9 cellular contexts compared by ENCODE assay signal in genomic region chr13:41696163-41697003, GRCh38.
A peak's percentile ranks its signal among the peaks of the same experiment; 100 is the strongest.
DNase-seq lines count a peak whose midpoint lies in the region; ATAC-seq and TF ChIP-seq lines count a peak whose summit lies in the region.
"Had no signal": no experiment of that assay in that cellular context is flagged by ENCODE, and none has a peak within 500 bp of the region (broad histone marks: within the 10 kb centered on the region; RNA-seq: fewer than 3 reads in every experiment).

No MANE protein-coding gene starts in this region.

- H3K9me3 ChIP-seq in body of pancreas = no peaks in the 10 kb centered on the region

- TF ChIP-seq POLR2A in body of pancreas (IDR thresholded peaks at IDR 0.05) = no peak

- H3K4me1 ChIP-seq in body of pancreas = peaks cover 49% of the 10 kb centered on the region

- no peak overlapping the region for H3K4me3 ChIP-seq in body of pancreas

- H3K27ac ChIP-seq in body of pancreas = peak overlapping the region; percentile 3 to 60 (median 47)

- ATAC-seq in body of pancreas = peak; percentile 52
- ATAC-seq in left lobe of liver = peak; percentile 31
- no peak for ATAC-seq in GM21447 (IDR thresholded peaks at IDR 0.05; ENCODE audit: unreplicated experiment)

- no peak for TF ChIP-seq CTCF in body of pancreas (IDR thresholded peaks at IDR 0.05)
- no peak for TF ChIP-seq CTCF in GM13977 (IDR thresholded peaks at IDR 0.05; ENCODE audit: extremely low read depth, insufficient read depth, missing control alignments)

- in situ Hi-C loops in GM13977 (cut with MboI; ENCODE audit: low pct_unique_long_range_greater_than_20kb, low sequenced_read_pairs, unreplicated experiment) = no loop called here

- no peaks in the 10 kb centered on the region for H3K36me3 ChIP-seq in body of pancreas (replicated peaks in 1 of 2; ENCODE audit: insufficient read depth in 1 of 2, low read depth in 2 of 2)

- H3K27me3 ChIP-seq in body of pancreas = no peaks in the 10 kb centered on the region

- DNase-seq in AG08395 (ENCODE audit: low spot score) (peak; percentile 12), HT-29 (ENCODE audit: low spot score) (peak; percentile 70), body of pancreas (no peak), left lobe of liver (ENCODE audit: low spot score) (no peak), GM13977 (ENCODE audit: low spot score) (no peak), cerebellar nuclear complex (lab: John Stamatoyannopoulos, UW) (no peak), DMS79 treated with DMSO at 0.1 percent for 48 hours (lab: John Stamatoyannopoulos, UW) (no peak)
- DNase-seq: T-helper 2 cell had no signal

- intact Hi-C loops in body of pancreas (cut with DNase I) = no loop called here

Comparison
In these comparisons a context has a peak if more than half of its experiments do, and no peak if none do; other contexts are left out.
1. DNase-seq: peak in AG08395 (single experiment) and HT-29 (single experiment); none in body of pancreas (0 of 4), left lobe of liver (single experiment), GM13977 (single experiment), cerebellar nuclear complex (0 of 2) and DMS79 treated with DMSO at 0.1 percent for 48 hours (single experiment).